ENCODE assay signal across 26 cellular contexts in the genomic region with DNA sequence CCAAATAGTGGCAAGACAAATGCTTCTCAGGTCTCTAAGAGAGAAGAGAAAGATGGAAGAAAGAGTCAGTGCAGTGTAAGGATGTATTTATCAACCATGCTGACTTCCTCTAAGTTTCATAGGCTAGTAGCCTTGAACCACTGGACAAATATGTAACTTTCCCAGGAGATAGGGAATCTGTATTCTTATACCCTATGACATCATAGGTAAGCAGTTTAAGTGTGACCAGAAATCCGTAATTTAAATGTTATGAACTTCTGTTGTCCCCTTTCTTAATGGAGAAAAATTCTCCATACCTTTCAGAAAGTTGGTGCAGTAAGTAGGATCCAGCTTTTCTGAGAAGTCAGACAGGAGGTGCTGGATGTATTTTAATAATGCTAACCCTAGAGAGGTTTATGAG.
"Had no signal": no experiment of that assay in that cellular context is flagged by ENCODE, and none has a peak within 500 bp of the region (broad histone marks: within the 10 kb centered on the region; RNA-seq: fewer than 3 reads in every experiment).

No MANE protein-coding gene starts in this region.

- FAIRE-seq: urothelium cell line had no signal

- H3K4me3 ChIP-seq: stomach, suprapubic skin, testis, thoracic aorta, thyroid gland, tibial artery, tibial nerve, transverse colon, upper lobe of left lung, upper lobe of right lung, uterus, vagina had no signal

- H3K4me1 ChIP-seq: stomach, suprapubic skin, testis, thyroid gland, tibial artery, tibial nerve, transverse colon, upper lobe of left lung, upper lobe of right lung, uterus, vagina had no signal

- DNase-seq: stimulated activated CD4-positive, alpha-beta T cell treated with anti-CD3 and anti-CD28 coated beads, Interleukin-2, amount 100 ng/mL, for 48 hours; stimulated activated CD4-positive, alpha-beta T cell treated with anti-CD3 and anti-CD28 coated beads, Interleukin-4, amount 100 ng/mL, for 1 hour; stimulated activated CD4-positive, alpha-beta T cell treated with anti-CD3 and anti-CD28 coated beads, Interleukin-4, amount 100 ng/mL, for 24 hours; stimulated activated CD4-positive, alpha-beta T cell treated with anti-CD3 and anti-CD28 coated beads, Interleukin-4, amount 100 ng/mL, for 4 hours; stimulated activated CD8-positive, alpha-beta memory T cell treated with anti-CD3 and anti-CD28 coated beads, Interleukin-4, amount 100 ng/mL, for 48 hours; stimulated activated naive B cell treated with anti-CD40 and anti-IgM and Interleukin-4, amounts not matched to agents 10 μg/mL and 1 μg/mL and 100 μg/mL, for 72 hours; stimulated activated naive CD4-positive, alpha-beta T cell; stimulated activated naive CD4-positive, alpha-beta T cell treated with Interleukin-2 at 50 U/mL for 16 hours; stimulated activated naive CD8-positive, alpha-beta T cell treated with anti-CD3 and anti-CD28 coated beads, Interleukin-15, amount 100 ng/mL, for 72 hours; stimulated activated naive CD8-positive, alpha-beta T cell treated with anti-CD3 and anti-CD28 coated beads, Interleukin-15, Interleukin-2, amounts not matched to agents 100 U/mL and 50 U/mL, for 24 hours; stomach; substantia nigra; testis; thyroid gland; tibial artery; transverse colon; trophoblast cell; upper lobe of left lung; upper lobe of right lung; uterus had no signal

- H3K27ac ChIP-seq: stomach, suprapubic skin, testis, thoracic aorta, thyroid gland, tibial artery, tibial nerve, transverse colon, upper lobe of left lung, upper lobe of right lung, uterus, vagina had no signal

- ATAC-seq: stimulated activated effector memory CD8-positive, alpha-beta T cell treated with anti-CD3 and anti-CD28 coated beads, Interleukin-12 subunit alpha, Interleukin-12 subunit beta, amount 100 ng/mL, for 72 hours; stimulated activated naive B cell treated with anti-CD40 and anti-IgM and Interleukin-4, amounts not matched to agents 10 μg/mL and 1 μg/mL and 100 μg/mL, for 72 hours; stimulated activated naive CD8-positive, alpha-beta T cell treated with anti-CD3 and anti-CD28 coated beads, Interleukin-15, amount 100 ng/mL, for 72 hours; stimulated activated naive CD8-positive, alpha-beta T cell treated with anti-CD3 and anti-CD28 coated beads, Interleukin-15, Interleukin-2, amounts not matched to agents 100 U/mL and 50 U/mL, for 24 hours; upper lobe of right lung had no signal

- H3K27me3 ChIP-seq: stomach, suprapubic skin, testis, thyroid gland, tibial artery, tibial nerve, transverse colon, upper lobe of left lung, upper lobe of right lung, uterus, vagina had no signal

- H3K36me3 ChIP-seq: stomach, suprapubic skin, thoracic aorta, thyroid gland, tibial artery, tibial nerve, transverse colon, upper lobe of left lung, upper lobe of right lung, uterus, vagina had no signal

- H3K9me3 ChIP-seq: stomach, suprapubic skin, testis, thoracic aorta, thyroid gland, tibial artery, tibial nerve, transverse colon, upper lobe of left lung, upper lobe of right lung, uterus, vagina had no signal
